ENCODE assay signal across 32 cellular contexts in the genomic region with DNA sequence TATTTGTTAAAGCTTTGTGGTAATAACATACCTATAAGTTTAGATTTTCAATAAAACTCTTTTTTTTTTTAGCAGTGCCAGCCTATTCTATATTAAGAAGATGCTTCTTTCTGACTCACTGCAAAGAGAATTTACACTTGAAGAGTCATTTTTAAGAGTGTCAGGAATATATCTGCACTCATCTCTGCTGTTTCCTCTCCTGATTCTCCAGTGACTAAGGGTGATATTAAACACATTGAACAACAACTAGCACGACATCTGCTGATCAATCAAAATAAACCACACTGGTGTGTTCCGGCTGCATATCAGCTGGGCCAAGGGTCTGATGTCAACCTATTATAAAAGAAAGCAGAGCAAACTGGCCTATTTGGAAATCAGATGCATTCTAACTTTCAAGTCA. TPM values are rescaled to one million over a fixed set of nuclear protein-coding genes. Genes with fewer than 3 reads are reported as not detected.
DNase-seq lines count a peak whose midpoint lies in the region; TF ChIP-seq lines count a peak whose summit lies in the region.
"Had no signal": no experiment of that assay in that cellular context is flagged by ENCODE, and none has a peak within 500 bp of the region (broad histone marks: within the 10 kb centered on the region; RNA-seq: fewer than 3 reads in every experiment).

No MANE protein-coding gene starts in this region.

- H3K27me3 Mint-ChIP-seq in CD14-positive monocyte (ENCODE audit: low read depth in 3 of 3) (peaks cover 0 to 2% (median 0%) of the 10 kb centered on the region in 3 donors), mesothelial cell of epicardium (ENCODE audit: low read depth) (no peaks in the 10 kb centered on the region)
- H3K27me3 Mint-ChIP-seq: activated B cell treated with CpG ODN at 0.5 μM for 24 hours had no signal

- H3K36me3 Mint-ChIP-seq in CD14-positive monocyte (no peaks in the 10 kb centered on the region), mesothelial cell of epicardium (no peaks in the 10 kb centered on the region)
- H3K36me3 Mint-ChIP-seq: naive thymus-derived CD8-positive, alpha-beta T cell had no signal

- in situ Hi-C loops in astrocyte of the spinal cord (cut with HindIII; ENCODE audit: low sequenced_read_pairs) = no loop called here

- 0% methylated on average over 2 of the region's 2 CpGs for WGBS in mesenchymal stem cell

- H3K4me3 ChIP-seq in astrocyte of the spinal cord (ENCODE audit: low read depth, low read length) (no peak overlapping the region), mesenchymal stem cell (ENCODE audit: insufficient read depth in 1 of 2, low read depth in 1 of 2, low read length in 2 of 2) (no peak overlapping the region), vagina (no peak overlapping the region)
- H3K4me3 ChIP-seq: colonic mucosa, left ventricle myocardium inferior, PC-9, skin epidermis, stomach, thyroid gland had no signal

- H3K4me3 Mint-ChIP-seq in CD14-positive monocyte = no peak overlapping the region
- H3K4me3 Mint-ChIP-seq in mesothelial cell of epicardium = no peak overlapping the region
- H3K4me3 Mint-ChIP-seq: activated B cell treated with CpG ODN at 0.5 μM for 24 hours; immature natural killer cell; naive thymus-derived CD8-positive, alpha-beta T cell had no signal

- H3K9me3 Mint-ChIP-seq in CD14-positive monocyte (peaks cover 0 to 4% (median 0%) of the 10 kb centered on the region in 7 donors), mesothelial cell of epicardium (no peaks in the 10 kb centered on the region)
- H3K9me3 Mint-ChIP-seq: activated B cell treated with CpG ODN at 0.5 μM for 24 hours; immature natural killer cell; naive thymus-derived CD8-positive, alpha-beta T cell had no signal

- H3K27me3 ChIP-seq in mesenchymal stem cell (ENCODE audit: control insufficient read depth in 1 of 2, insufficient read depth in 1 of 2, low read length in 2 of 2) (no peaks in the 10 kb centered on the region), vagina (no peaks in the 10 kb centered on the region)
- H3K27me3 ChIP-seq: colonic mucosa, stomach, thyroid gland had no signal

- no peak overlapping the region for H4K8ac ChIP-seq in mesenchymal stem cell (ENCODE audit: low read length)

- no peaks in the 10 kb centered on the region for H3K79me1 ChIP-seq in mesenchymal stem cell (replicated peaks; ENCODE audit: low read length, poor library complexity, severe bottlenecking)

- no peak overlapping the region for H2AK5ac ChIP-seq in mesenchymal stem cell (ENCODE audit: low read length, severe bottlenecking)

- no peak overlapping the region for H2AFZ ChIP-seq in mesenchymal stem cell (ENCODE audit: low read depth, low read length)
- H2AFZ ChIP-seq: PC-9 had no signal

- TF ChIP-seq POLR2A in vagina (IDR thresholded peaks at IDR 0.05) = no peak

- H3K36me3 ChIP-seq in mesenchymal stem cell (ENCODE audit: control insufficient read depth in 1 of 2, insufficient read depth in 2 of 2, low read depth in 1 of 2, low read length in 2 of 2) (no peaks in the 10 kb centered on the region), vagina (no peaks in the 10 kb centered on the region)
- H3K36me3 ChIP-seq: colonic mucosa, left ventricle myocardium inferior, stomach, thyroid gland had no signal

- TF ChIP-seq CTCF in astrocyte of the spinal cord (IDR thresholded peaks at IDR 0.05; ENCODE audit: low read depth, low read length) = no peak
- no peak for TF ChIP-seq CTCF in CD14-positive monocyte (IDR thresholded peaks at IDR 0.05)
- no peak for TF ChIP-seq CTCF in vagina (IDR thresholded peaks at IDR 0.05)
- TF ChIP-seq CTCF in mesothelial cell of epicardium (IDR thresholded peaks at IDR 0.05; ENCODE audit: unreplicated experiment) = no peak

- no peak overlapping the region for H3K23ac ChIP-seq in mesenchymal stem cell (ENCODE audit: low read length in 2 of 2)

- no peak overlapping the region for H3K14ac ChIP-seq in mesenchymal stem cell (ENCODE audit: low read length in 2 of 2)

- no peak overlapping the region for H2BK12ac ChIP-seq in mesenchymal stem cell (ENCODE audit: low read length in 2 of 2)

- H2BK15ac ChIP-seq in mesenchymal stem cell (ENCODE audit: low read depth, poor library complexity, severe bottlenecking) = no peak overlapping the region

- DNase-seq in EH (ENCODE audit: low read depth) (peak; percentile 20), LHCN-M2 (ENCODE audit: low read depth) (peak; percentile 75), astrocyte of the spinal cord (ENCODE audit: low read depth, low spot score) (peak; percentile 11), mesenchymal stem cell (peak; percentile 89), CD14-positive monocyte (ENCODE audit: low spot score) (no peak), vagina (ENCODE audit: extremely low spot score in 2 of 2) (no peak), mesothelial cell of epicardium (ENCODE audit: low spot score in 2 of 2, unreplicated experiment in 2 of 2) (no peak)
- DNase-seq: activated B cell treated with CpG ODN at 0.5 μM for 24 hours; activated CD4-positive, alpha-beta T cell treated with anti-CD3 and anti-CD28 coated beads, Interleukin-2, amount 50 U/mL, for 48 hours; activated CD8-positive, alpha-beta memory T cell treated with anti-CD3 and anti-CD28 coated beads, Interleukin-2, amount 50 U/mL, for 48 hours; activated naive CD4-positive, alpha-beta T cell treated with anti-CD3 and anti-CD28 coated beads, Interleukin-2, amount 50 U/mL, for 16 hours; colonic mucosa; DMS79; effector memory CD4-positive, alpha-beta T cell; hippocampal formation; immature natural killer cell; Kasumi-1; left ventricle myocardium inferior; midbrain; naive thymus-derived CD8-positive, alpha-beta T cell; NCI-H1092; NCI-H1930; NCI-H524 treated with DMSO at 0.1 percent for 48 hours; NK-92 treated with Interleukin-12 subunit alpha and Interleukin-12 subunit beta, amount 100 ng/mL, for 24 hours; PC-9; SHP77; stimulated activated CD8-positive, alpha-beta memory T cell treated with anti-CD3 and anti-CD28 coated beads, Interleukin-4, amount 100 ng/mL, for 48 hours; stomach; thyroid gland had no signal

- H2BK5ac ChIP-seq in mesenchymal stem cell (ENCODE audit: low read depth, low read length, poor library complexity, severe bottlenecking) = no peak overlapping the region

- no peak overlapping the region for H4K91ac ChIP-seq in mesenchymal stem cell (ENCODE audit: low read length)

- no peaks in the 10 kb centered on the region for H3K4me1 ChIP-seq in mesenchymal stem cell (ENCODE audit: control insufficient read depth, insufficient read depth, low read depth, low read length)
- H3K4me1 ChIP-seq in vagina = no peaks in the 10 kb centered on the region
- H3K4me1 ChIP-seq: colonic mucosa, left ventricle myocardium inferior, stomach, thyroid gland had no signal

- H3K4ac ChIP-seq in mesenchymal stem cell (ENCODE audit: low read depth in 1 of 2, low read length in 2 of 2) = no peak overlapping the region

- intact Hi-C loops in CD14-positive monocyte (cut with micrococcal nuclease) (no loop called here), vagina (cut with DNase I) (no loop called here)

- H3K4me1 Mint-ChIP-seq in CD14-positive monocyte (no peaks in the 10 kb centered on the region), mesothelial cell of epicardium (no peaks in the 10 kb centered on the region)
- H3K4me1 Mint-ChIP-seq: activated B cell treated with CpG ODN at 0.5 μM for 24 hours; naive thymus-derived CD8-positive, alpha-beta T cell had no signal

- no peak overlapping the region for H3K18ac ChIP-seq in mesenchymal stem cell (ENCODE audit: low read depth in 1 of 2, low read length in 2 of 2)

- H3K9me3 ChIP-seq in mesenchymal stem cell (ENCODE audit: control insufficient read depth, low read length) (no peaks in the 10 kb centered on the region), vagina (no peaks in the 10 kb centered on the region)
- H3K9me3 ChIP-seq: colonic mucosa, left ventricle myocardium inferior, stomach, thyroid gland had no signal

- H3K4me2 ChIP-seq in mesenchymal stem cell (ENCODE audit: low read length, poor library complexity, severe bottlenecking) = no peak overlapping the region
- H3K4me2 ChIP-seq: PC-9 had no signal

- H3K27ac Mint-ChIP-seq in CD14-positive monocyte (no peak overlapping the region), mesothelial cell of epicardium (no peak overlapping the region)
- H3K27ac Mint-ChIP-seq: activated B cell treated with CpG ODN at 0.5 μM for 24 hours; naive thymus-derived CD8-positive, alpha-beta T cell had no signal

- no peak overlapping the region for H2BK120ac ChIP-seq in mesenchymal stem cell (ENCODE audit: low read depth, low read length)

- H3K9ac ChIP-seq in mesenchymal stem cell (ENCODE audit: low read length) = peak overlapping the region; percentile 25

- H3K27ac ChIP-seq in mesenchymal stem cell (ENCODE audit: low read length, poor library complexity, severe bottlenecking) (no peak overlapping the region), vagina (no peak overlapping the region)
- H3K27ac ChIP-seq: C4-2B, colonic mucosa, left ventricle myocardium inferior, PC-9, skin epidermis, stomach, thyroid gland had no signal

RNA-seq across cellular contexts. Expression of gene RAB27B, which starts 15.0 kb away (rescaled TPM):
- total RNA-seq in LHCN-M2 (2014; rRNA removed) (30.9 and 41.2 TPM in 2 replicates), vagina (6.1 TPM), mesothelial cell of epicardium (0.63 to 1.3 TPM (median 0.98 TPM) in 3 replicates)
- polyA plus RNA-seq in LHCN-M2 (2012) = 0.98 TPM
- polyA plus RNA-seq in mesenchymal stem cell (2013, experiment 1 of 2) = 122 TPM
- 127 TPM for polyA plus RNA-seq in mesenchymal stem cell (2013, experiment 2 of 2)
- polyA plus RNA-seq in CD14-positive monocyte = under 1 TPM; 0.11 to 0.13 TPM
- total RNA-seq: HepG2 had no signal
- polyA plus RNA-seq: HepG2 had no signal

Comparison
In these comparisons a context has a peak if more than half of its experiments do, and no peak if none do; other contexts are left out.
1. DNase-seq: peak in EH (single experiment), LHCN-M2 (single experiment), astrocyte of the spinal cord (single experiment) and mesenchymal stem cell (single experiment); none in CD14-positive monocyte (single experiment), vagina (0 of 2) and mesothelial cell of epicardium (0 of 2).